In the genomic region with DNA sequence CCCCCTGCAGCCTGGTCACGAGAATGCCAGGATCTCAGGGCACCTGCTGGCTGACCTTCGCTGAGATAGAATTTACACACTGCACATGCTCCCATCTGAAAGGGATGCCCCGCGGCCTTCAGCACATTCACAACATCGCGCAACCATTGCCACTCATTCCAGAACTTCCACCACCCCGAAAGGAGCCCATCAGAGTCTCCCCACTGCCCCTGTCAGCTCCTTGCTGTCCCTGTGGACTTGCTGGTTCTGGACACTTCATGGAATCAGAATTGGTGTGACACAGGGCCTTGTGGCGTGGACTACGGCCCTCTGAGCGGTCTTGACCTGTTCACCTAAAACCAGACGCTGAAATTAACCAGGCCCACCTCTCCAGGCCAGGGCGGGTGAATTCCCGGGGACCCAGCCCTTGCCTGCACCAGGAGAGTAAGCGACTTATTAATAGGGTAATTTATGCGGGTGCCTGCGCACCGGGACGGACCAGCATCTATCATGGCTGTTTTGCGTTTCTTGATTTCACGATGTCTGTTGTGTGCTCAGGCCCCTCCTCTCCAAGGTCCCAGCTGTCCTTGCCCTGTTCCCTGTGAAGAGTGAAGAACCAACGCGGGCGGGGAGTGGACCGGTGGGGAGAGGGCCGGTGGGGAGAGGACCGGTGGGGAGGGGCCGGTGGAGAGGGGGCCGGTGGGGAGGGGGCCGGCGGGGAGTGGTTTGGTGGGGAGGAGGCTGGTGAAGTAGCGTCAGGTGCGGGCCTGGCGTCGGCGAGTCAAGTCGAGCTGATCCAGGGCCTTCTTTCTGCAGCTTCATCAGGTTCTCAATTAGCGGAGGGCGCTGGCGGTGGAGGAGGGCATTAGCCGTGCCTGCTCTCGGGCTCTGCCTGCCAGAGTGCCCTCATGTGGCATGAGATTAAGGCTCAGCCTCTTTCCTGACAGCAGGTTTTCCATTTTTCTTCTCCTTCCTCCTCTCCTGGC, we compare ENCODE assay signal across 10 cellular contexts. TPM values are rescaled to one million over a fixed set of nuclear protein-coding genes. Genes with fewer than 3 reads are reported as not detected.
DNase-seq lines count a peak whose midpoint lies in the region; ATAC-seq, FAIRE-seq and TF ChIP-seq lines count a peak whose summit lies in the region.
"Had no signal": no experiment of that assay in that cellular context is flagged by ENCODE, and none has a peak within 500 bp of the region (broad histone marks: within the 10 kb centered on the region; RNA-seq: fewer than 3 reads in every experiment).

No MANE protein-coding gene starts in this region.

- peak overlapping the region; percentile 58 for H3K4me3 ChIP-seq in HUES6 (ENCODE audit: low read depth, low read length)
- no peak overlapping the region for H3K4me3 ChIP-seq in small intestine (ENCODE audit: low read depth in 1 of 2, low read length in 2 of 2)
- H3K4me3 ChIP-seq: HAP-1 had no signal

- H3K36me3 ChIP-seq in HUES6 (ENCODE audit: control insufficient read depth, insufficient read depth, low read length): no peaks in the 10 kb centered on the region
- no peaks in the 10 kb centered on the region for H3K36me3 ChIP-seq in small intestine (ENCODE audit: control insufficient read depth in 2 of 2, insufficient read depth in 2 of 2, low read length in 2 of 2)
- H3K36me3 ChIP-seq: HAP-1 had no signal

- no peak for FAIRE-seq in small intestine (lab: Jason Lieb, UNC)

- H3K27ac Mint-ChIP-seq in activated CD8-positive, alpha-beta T cell treated with anti-CD3 and anti-CD28 coated beads for 36 hours: no peak overlapping the region
- H3K27ac Mint-ChIP-seq in activated CD8-positive, alpha-beta T cell treated with anti-CD3 and anti-CD28 coated beads, Interleukin-2, amount 10 ng/mL, durations not matched to agents 7 days and 5 days: no peak overlapping the region

- ATAC-seq in activated CD8-positive, alpha-beta T cell treated with anti-CD3 and anti-CD28 coated beads for 36 hours: peak; percentile 55
- ATAC-seq in activated CD8-positive, alpha-beta T cell treated with anti-CD3 and anti-CD28 coated beads, Interleukin-2, amount 10 ng/mL, durations not matched to agents 7 days and 5 days: no peak
- ATAC-seq in GM19395 (IDR thresholded peaks at IDR 0.05; ENCODE audit: unreplicated experiment): no peak

- H3K9me3 ChIP-seq in HUES6 (ENCODE audit: control insufficient read depth, insufficient read depth, low read depth, low read length) (no peaks in the 10 kb centered on the region), small intestine (ENCODE audit: control insufficient read depth, low read depth) (no peaks in the 10 kb centered on the region)
- H3K9me3 ChIP-seq: HAP-1 had no signal

- 16 to 32% (median 18%) methylated on average over 31 to 41 of the region's 41 CpGs for WGBS in small intestine, 3 donors

- POLR2A ChIA-PET in activated CD8-positive, alpha-beta T cell treated with anti-CD3 and anti-CD28 coated beads for 36 hours (lab: Charles Lee): no interaction called here
- POLR2A ChIA-PET in activated CD8-positive, alpha-beta T cell treated with anti-CD3 and anti-CD28 coated beads, Interleukin-2, amount 10 ng/mL, durations not matched to agents 7 days and 5 days (lab: Charles Lee): no interaction called here

- peaks cover 38% of the 10 kb centered on the region for H3K4me1 ChIP-seq in HUES6 (ENCODE audit: control insufficient read depth, insufficient read depth, low read length)
- H3K4me1 ChIP-seq in small intestine (ENCODE audit: control insufficient read depth in 2 of 2, insufficient read depth in 1 of 2, low read depth in 1 of 2, low read length in 1 of 2): no peaks in the 10 kb centered on the region

- CTCF ChIA-PET in activated CD8-positive, alpha-beta T cell treated with anti-CD3 and anti-CD28 coated beads for 36 hours (lab: Charles Lee): interaction anchor here (0.8 to 1.8 kb wide), 2 partner anchors 19 to 55 kb away, joined by 3 to 7 read pairs; no protein-coding TSS in a partner anchor
- CTCF ChIA-PET in activated CD8-positive, alpha-beta T cell treated with anti-CD3 and anti-CD28 coated beads, Interleukin-2, amount 10 ng/mL, durations not matched to agents 7 days and 5 days (lab: Charles Lee): no interaction called here

- H3K27me3 ChIP-seq in HUES6 (ENCODE audit: control insufficient read depth, insufficient read depth, low read length) (peaks cover 84% of the 10 kb centered on the region), small intestine (ENCODE audit: control insufficient read depth in 2 of 2, insufficient read depth in 2 of 2, low read length in 2 of 2) (peaks cover 0 to 58% of the 10 kb centered on the region in 2 donors)

- H3K27ac ChIP-seq in HUES6 (ENCODE audit: low read depth, low read length): no peak overlapping the region
- no peak overlapping the region for H3K27ac ChIP-seq in small intestine (ENCODE audit: low read depth in 1 of 2, low read length in 1 of 2)

- no peaks in the 10 kb centered on the region for H3K9me3 Mint-ChIP-seq in activated CD8-positive, alpha-beta T cell treated with anti-CD3 and anti-CD28 coated beads for 36 hours
- no peaks in the 10 kb centered on the region for H3K9me3 Mint-ChIP-seq in activated CD8-positive, alpha-beta T cell treated with anti-CD3 and anti-CD28 coated beads, Interleukin-2, amount 10 ng/mL, durations not matched to agents 7 days and 5 days (ENCODE audit: insufficient read depth)

- peaks cover 19% of the 10 kb centered on the region for H3K4me1 Mint-ChIP-seq in activated CD8-positive, alpha-beta T cell treated with anti-CD3 and anti-CD28 coated beads for 36 hours (ENCODE audit: low read depth)
- H3K4me1 Mint-ChIP-seq in activated CD8-positive, alpha-beta T cell treated with anti-CD3 and anti-CD28 coated beads, Interleukin-2, amount 10 ng/mL, durations not matched to agents 7 days and 5 days (ENCODE audit: low read depth): peaks cover 19% of the 10 kb centered on the region

- no peaks in the 10 kb centered on the region for H3K36me3 Mint-ChIP-seq in activated CD8-positive, alpha-beta T cell treated with anti-CD3 and anti-CD28 coated beads for 36 hours (ENCODE audit: low read depth)
- H3K36me3 Mint-ChIP-seq in activated CD8-positive, alpha-beta T cell treated with anti-CD3 and anti-CD28 coated beads, Interleukin-2, amount 10 ng/mL, durations not matched to agents 7 days and 5 days (ENCODE audit: low read depth): no peaks in the 10 kb centered on the region

- intact Hi-C loops in activated CD8-positive, alpha-beta T cell treated with anti-CD3 and anti-CD28 coated beads for 36 hours (cut with micrococcal nuclease): no loop called here

- peak; percentile 59 for DNase-seq in activated CD8-positive, alpha-beta T cell treated with anti-CD3 and anti-CD28 coated beads for 36 hours
- DNase-seq in activated CD8-positive, alpha-beta T cell treated with anti-CD3 and anti-CD28 coated beads, Interleukin-2, amount 10 ng/mL, durations not matched to agents 7 days and 5 days: no peak
- DNase-seq in cerebellum (ENCODE audit: low spot score) (peak; percentile 54), small intestine (peak; percentile 20), C1 segment of cervical spinal cord (lab: John Stamatoyannopoulos, UW) (no peak)
- no peak for DNase-seq in stimulated activated CD4-positive, alpha-beta T cell treated with anti-CD3 and anti-CD28 coated beads, Interleukin-2, amount 100 ng/mL, for 24 hours

- no peak for TF ChIP-seq CTCF in activated CD8-positive, alpha-beta T cell treated with anti-CD3 and anti-CD28 coated beads for 36 hours (IDR thresholded peaks at IDR 0.05)

- H3K4me3 Mint-ChIP-seq in activated CD8-positive, alpha-beta T cell treated with anti-CD3 and anti-CD28 coated beads for 36 hours: peak overlapping the region; percentile 37
- H3K4me3 Mint-ChIP-seq in activated CD8-positive, alpha-beta T cell treated with anti-CD3 and anti-CD28 coated beads, Interleukin-2, amount 10 ng/mL, durations not matched to agents 7 days and 5 days: no peak overlapping the region

- peak overlapping the region; percentile 26 for H3K9ac ChIP-seq in HUES6 (ENCODE audit: low read length)

- peaks cover 18% of the 10 kb centered on the region for H3K27me3 Mint-ChIP-seq in activated CD8-positive, alpha-beta T cell treated with anti-CD3 and anti-CD28 coated beads for 36 hours
- H3K27me3 Mint-ChIP-seq in activated CD8-positive, alpha-beta T cell treated with anti-CD3 and anti-CD28 coated beads, Interleukin-2, amount 10 ng/mL, durations not matched to agents 7 days and 5 days (ENCODE audit: low read depth): peaks cover 16% of the 10 kb centered on the region

RNA-seq across cellular contexts. Expression of a gene that starts 20.9 kb away (rescaled TPM):
- total RNA-seq in activated CD8-positive, alpha-beta T cell treated with anti-CD3 and anti-CD28 coated beads for 36 hours: not detected
- total RNA-seq in activated CD8-positive, alpha-beta T cell treated with anti-CD3 and anti-CD28 coated beads, Interleukin-2, amount 10 ng/mL, durations not matched to agents 7 days and 5 days: not detected
- total RNA-seq in cerebellum: not detected
- not detected for polyA plus RNA-seq in small intestine
- total RNA-seq: mesenteric fat pad had no signal

Comparison
In these comparisons a context has a peak if more than half of its experiments do, and no peak if none do; other contexts are left out.
1. DNase-seq: peak in activated CD8-positive, alpha-beta T cell treated with anti-CD3 and anti-CD28 coated beads for 36 hours (single experiment), cerebellum (single experiment) and small intestine (single experiment); none in activated CD8-positive, alpha-beta T cell treated with anti-CD3 and anti-CD28 coated beads, Interleukin-2, amount 10 ng/mL, durations not matched to agents 7 days and 5 days (single experiment), stimulated activated CD4-positive, alpha-beta T cell treated with anti-CD3 and anti-CD28 coated beads, Interleukin-2, amount 100 ng/mL, for 24 hours (0 of 2) and C1 segment of cervical spinal cord (0 of 14).